Comparison of ENCODE assay signal across 1 cellular context in the genomic region with DNA sequence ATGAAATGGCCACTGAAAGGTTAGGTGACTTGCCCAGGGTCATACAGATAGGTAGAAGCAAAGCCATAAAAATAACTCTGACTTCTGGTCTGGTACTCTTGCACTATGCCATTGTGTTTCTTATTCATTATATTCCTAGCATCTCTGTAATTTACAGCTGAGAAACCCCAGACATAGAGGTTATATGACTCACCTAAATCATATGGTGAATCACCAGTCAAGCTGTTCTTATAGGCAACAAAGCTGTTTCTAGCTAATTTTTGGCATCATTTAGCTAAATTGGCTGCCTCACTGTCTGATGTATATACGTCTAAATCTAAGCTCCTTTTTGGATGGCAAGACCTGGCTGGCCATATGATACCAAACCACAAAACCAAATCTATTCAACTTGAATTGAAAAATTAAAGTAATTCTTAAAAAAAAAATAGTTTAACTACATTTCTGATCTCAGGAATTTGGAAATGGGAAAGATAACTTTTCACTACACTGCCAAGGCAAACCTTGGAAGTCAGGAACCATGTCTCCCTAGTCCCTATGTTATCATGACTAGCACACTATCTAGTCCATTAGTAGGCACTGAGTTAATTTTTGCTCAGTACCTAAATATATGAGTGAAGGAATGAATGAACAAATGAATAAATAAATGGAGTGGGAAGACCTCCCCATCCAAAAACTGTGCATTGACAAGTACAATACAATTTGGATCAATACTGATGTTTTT.
TF ChIP-seq lines count a peak whose summit lies in the region.

No MANE protein-coding gene starts in this region.

TF ChIP-seq in K562, 482 proteins besides CTCF, POLR2A, EP300 and RAD21 (continued from another document):
- no peak for TF ChIP-seq SMAD2 (IDR thresholded peaks at IDR 0.05; ENCODE audit: low read depth, low read length)
- TF ChIP-seq, protein P1, sequence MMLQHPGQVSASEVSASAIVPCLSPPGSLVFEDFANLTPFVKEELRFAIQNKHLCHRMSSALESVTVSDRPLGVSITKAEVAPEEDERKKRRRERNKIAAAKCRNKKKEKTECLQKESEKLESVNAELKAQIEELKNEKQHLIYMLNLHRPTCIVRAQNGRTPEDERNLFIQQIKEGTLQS (IDR thresholded peaks at IDR 0.05) = peak; percentile 45; the same call in 1 of the 2 replicates
- TF ChIP-seq, protein P1 (CRISPR knock-in tag; conservative IDR thresholded peaks at IDR 0.05) = no peak
